ENCODE assay signal across 9 cellular contexts in the genomic region with DNA sequence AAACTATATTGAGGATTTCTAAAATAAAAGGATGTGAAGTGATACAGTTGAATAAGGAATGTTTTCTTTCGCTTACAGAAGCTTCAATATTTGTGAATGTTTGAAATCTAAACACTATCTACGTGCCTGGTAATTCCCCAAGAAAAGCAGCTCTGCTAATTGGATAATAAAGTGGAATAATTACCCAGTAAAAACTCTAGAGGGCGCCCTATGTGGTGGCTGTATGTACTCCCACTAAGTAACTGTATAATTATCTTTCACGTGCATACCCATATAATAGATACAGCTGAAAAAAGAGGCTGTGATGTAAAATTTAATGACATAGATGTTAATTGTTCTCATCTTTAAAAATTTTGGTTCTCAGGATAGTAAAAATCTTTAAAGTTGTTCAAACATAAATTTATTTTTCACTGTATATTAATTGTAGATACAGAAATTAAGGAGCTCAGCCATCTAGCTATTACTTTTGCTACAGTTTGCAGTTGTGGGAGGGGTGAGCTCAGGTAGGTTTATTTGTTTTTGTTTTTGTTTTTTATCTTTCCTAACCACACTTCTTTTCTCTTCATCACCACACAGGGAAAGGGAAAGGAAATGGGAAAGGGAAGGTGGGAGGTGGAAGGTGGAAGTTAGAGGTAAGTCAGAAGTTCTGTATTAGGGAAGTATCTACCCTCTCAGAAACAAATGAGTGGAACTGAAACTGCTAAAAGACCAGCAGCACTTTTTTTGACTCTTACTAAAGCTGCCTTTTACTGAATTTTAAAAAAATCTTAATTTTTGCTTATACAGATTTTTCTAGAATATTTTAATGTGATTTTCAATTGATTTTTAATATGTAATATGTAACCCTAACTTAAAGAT.
DNase-seq lines count a peak whose midpoint lies in the region; ATAC-seq, FAIRE-seq and TF ChIP-seq lines count a peak whose summit lies in the region.
"Had no signal": no experiment of that assay in that cellular context is flagged by ENCODE, and none has a peak within 500 bp of the region (broad histone marks: within the 10 kb centered on the region; RNA-seq: fewer than 3 reads in every experiment).

No MANE protein-coding gene starts in this region.

- H3K27ac Mint-ChIP-seq in progenitor cell of endocrine pancreas, result no peak overlapping the region
- H3K27ac Mint-ChIP-seq in activated naive CD4-positive, alpha-beta T cell treated with anti-CD3 and anti-CD28 coated beads for 36 hours, result no peak overlapping the region

- H3K9me3 Mint-ChIP-seq in progenitor cell of endocrine pancreas (ENCODE audit: low read depth), result peaks cover 7% of the 10 kb centered on the region
- no peaks in the 10 kb centered on the region for H3K9me3 Mint-ChIP-seq in activated naive CD4-positive, alpha-beta T cell treated with anti-CD3 and anti-CD28 coated beads for 36 hours

- H3K4me3 Mint-ChIP-seq in progenitor cell of endocrine pancreas (ENCODE audit: low read depth), result no peak overlapping the region
- H3K4me3 Mint-ChIP-seq in activated naive CD4-positive, alpha-beta T cell treated with anti-CD3 and anti-CD28 coated beads for 36 hours, result no peak overlapping the region

- intact Hi-C loops in activated naive CD4-positive, alpha-beta T cell treated with anti-CD3 and anti-CD28 coated beads for 36 hours (cut with micrococcal nuclease), result no loop called here

- peak; percentile 53 for TF ChIP-seq CTCF in progenitor cell of endocrine pancreas (IDR thresholded peaks at IDR 0.05; ENCODE audit: unreplicated experiment)

- no peaks in the 10 kb centered on the region for H3K36me3 Mint-ChIP-seq in progenitor cell of endocrine pancreas (ENCODE audit: insufficient read depth)
- H3K36me3 Mint-ChIP-seq in activated naive CD4-positive, alpha-beta T cell treated with anti-CD3 and anti-CD28 coated beads for 36 hours (ENCODE audit: low read depth), result no peaks in the 10 kb centered on the region

- CTCF ChIA-PET in activated naive CD4-positive, alpha-beta T cell treated with anti-CD3 and anti-CD28 coated beads for 36 hours (lab: Charles Lee), result interaction anchor here (1.0 kb wide), 1 partner anchor 9 kb away, joined by 3 read pairs; no protein-coding TSS in a partner anchor

- FAIRE-seq in colon (lab: Jason Lieb, UNC) (peak; percentile 87), HTR-8/SVneo (lab: Jason Lieb, UNC) (no peak)
- FAIRE-seq: A204.1 had no signal

- no peaks in the 10 kb centered on the region for H3K27me3 Mint-ChIP-seq in progenitor cell of endocrine pancreas
- no peaks in the 10 kb centered on the region for H3K27me3 Mint-ChIP-seq in activated naive CD4-positive, alpha-beta T cell treated with anti-CD3 and anti-CD28 coated beads for 36 hours (ENCODE audit: low read depth)

- DNase-seq in DMS153 treated with DMSO at 0.1 percent for 48 hours (lab: John Stamatoyannopoulos, UW; ENCODE audit: unreplicated experiment) (peak; percentile 0), DMS153 (lab: John Stamatoyannopoulos, UW) (no peak), NCI-H345 (lab: John Stamatoyannopoulos, UW) (peak; percentile 1), progenitor cell of endocrine pancreas (ENCODE audit: low spot score, unreplicated experiment) (no peak), HTR-8/SVneo (ENCODE audit: insufficient read length, low spot score) (no peak)
- DNase-seq in activated naive CD4-positive, alpha-beta T cell treated with anti-CD3 and anti-CD28 coated beads for 36 hours, result no peak

- peaks cover 4% of the 10 kb centered on the region for H3K4me1 Mint-ChIP-seq in progenitor cell of endocrine pancreas (ENCODE audit: low read depth)
- no peaks in the 10 kb centered on the region for H3K4me1 Mint-ChIP-seq in activated naive CD4-positive, alpha-beta T cell treated with anti-CD3 and anti-CD28 coated beads for 36 hours (ENCODE audit: low read depth)

- peak; percentile 71 for ATAC-seq in HG02642 (IDR thresholded peaks at IDR 0.05; ENCODE audit: poor library complexity, unreplicated experiment)

Comparison
In these comparisons a context has a peak if more than half of its experiments do, and no peak if none do; other contexts are left out.
1. DNase-seq: peak in DMS153 treated with DMSO at 0.1 percent for 48 hours (single experiment) and NCI-H345 (single experiment); none in DMS153 (single experiment), progenitor cell of endocrine pancreas (single experiment), HTR-8/SVneo (single experiment) and activated naive CD4-positive, alpha-beta T cell treated with anti-CD3 and anti-CD28 coated beads for 36 hours (single experiment).